Comparison of ENCODE assay signal across 8 cellular contexts in genomic region chr10:102795453-102796406, GRCh38. TPM values are rescaled to one million over a fixed set of nuclear protein-coding genes. Genes with fewer than 3 reads are reported as not detected.
DNase-seq lines count a peak whose midpoint lies in the region; ATAC-seq and TF ChIP-seq lines count a peak whose summit lies in the region.

No MANE protein-coding gene starts in this region.

- peak overlapping the region; percentile 68 for H3K27ac ChIP-seq in rectal smooth muscle tissue (ENCODE audit: low read depth, low read length)

- no peak overlapping the region for H3K4me3 ChIP-seq in rectal smooth muscle tissue (ENCODE audit: low read length)

- no peaks in the 10 kb centered on the region for H3K27me3 Mint-ChIP-seq in brain

- peaks cover 51% of the 10 kb centered on the region for H3K36me3 Mint-ChIP-seq in brain

- H3K27ac Mint-ChIP-seq in brain: peak overlapping the region in 3 of 5 experiments; percentile 3 to 86 (median 85)

- no peak overlapping the region for H3K9ac ChIP-seq in rectal smooth muscle tissue (ENCODE audit: low read length)

- DNase-seq in NCI-H2081 treated with DMSO at 0.1 percent for 48 hours (lab: John Stamatoyannopoulos, UW) (no peak), hepatic stellate cell (ENCODE audit: low spot score) (no peak), GDM1 (lab: John Stamatoyannopoulos, UW) (no peak), NCI-H1092 treated with DMSO at 0.1 percent for 48 hours (lab: John Stamatoyannopoulos, UW) (no peak)

- H3K4me3 Mint-ChIP-seq in brain: peak overlapping the region in 1 of 5 experiments; percentile 39

- peaks cover 0 to under 1% (median 0%) of the 10 kb centered on the region in 5 experiments for H3K9me3 Mint-ChIP-seq in brain

- peaks cover 69% of the 10 kb centered on the region for H3K4me1 Mint-ChIP-seq in brain

- no peaks in the 10 kb centered on the region for H3K27me3 ChIP-seq in rectal smooth muscle tissue (ENCODE audit: control insufficient read depth, insufficient read depth, low read length)

- peaks cover 10% of the 10 kb centered on the region for H3K36me3 ChIP-seq in rectal smooth muscle tissue (ENCODE audit: control insufficient read depth, insufficient read depth, low read length)

- TF ChIP-seq CTCF in brain (conservative IDR thresholded peaks at IDR 0.05): no peak

- H3K4me1 ChIP-seq in rectal smooth muscle tissue (ENCODE audit: control insufficient read depth, insufficient read depth, low read length): peaks cover 52% of the 10 kb centered on the region

- ATAC-seq in GM19324 (IDR thresholded peaks at IDR 0.05; ENCODE audit: low FRiP score, unreplicated experiment): peak; percentile 4
- peak; percentile 48 for ATAC-seq in HG03066 (IDR thresholded peaks at IDR 0.05; ENCODE audit: low read depth, unreplicated experiment)

RNA-seq across cellular contexts. Expression of gene CYP17A1, which starts 41.5 kb away (rescaled TPM):
- 0.24 TPM for polyA plus RNA-seq in brain (ENCODE audit: insufficient read depth, low read depth, low replicate concordance)

RNA-seq across cellular contexts. Expression of gene WBP1L, which starts 52.0 kb away (rescaled TPM):
- 23.8 TPM for polyA plus RNA-seq in brain (ENCODE audit: insufficient read depth, low read depth, low replicate concordance)

RNA-seq across cellular contexts. Expression of gene BORCS7, which starts 58.3 kb away (rescaled TPM):
- 13.1 TPM for polyA plus RNA-seq in brain (ENCODE audit: insufficient read depth, low read depth, low replicate concordance)
